14 cellular contexts compared by ENCODE assay signal in genomic region chr16:3793161-3793576, GRCh38.
A peak's percentile ranks its signal among the peaks of the same experiment; 100 is the strongest.
DNase-seq lines count a peak whose midpoint lies in the region; ATAC-seq, FAIRE-seq and TF ChIP-seq lines count a peak whose summit lies in the region.
"Had no signal": no experiment of that assay in that cellular context is flagged by ENCODE, and none has a peak within 500 bp of the region (broad histone marks: within the 10 kb centered on the region; RNA-seq: fewer than 3 reads in every experiment).

No MANE protein-coding gene starts in this region.

- H3K4ac ChIP-seq in neuronal stem cell (ENCODE audit: low read length), result no peak overlapping the region

- peak; percentile 7 for TF ChIP-seq POLR2A in prostate gland (IDR thresholded peaks at IDR 0.05)

- H3K27me3 Mint-ChIP-seq in CD4-positive, alpha-beta T cell, result no peaks in the 10 kb centered on the region

- no peak overlapping the region for H2BK15ac ChIP-seq in neuronal stem cell (ENCODE audit: low read length)

- peaks cover 83% of the 10 kb centered on the region for H3K4me1 Mint-ChIP-seq in CD4-positive, alpha-beta T cell (ENCODE audit: low read depth)

- peaks cover 12% of the 10 kb centered on the region for H3K36me3 ChIP-seq in bronchial epithelial cell (ENCODE audit: control insufficient read depth, insufficient read depth, low read length)
- H3K36me3 ChIP-seq in cardiac muscle cell, result peaks cover 20% of the 10 kb centered on the region
- peaks cover 0 to 6% of the 10 kb centered on the region in 2 donors for H3K36me3 ChIP-seq in prostate gland
- peaks cover 22 to 57% of the 10 kb centered on the region in 2 donors for H3K36me3 ChIP-seq in neuronal stem cell (replicated peaks in 1 of 2; ENCODE audit: control insufficient read depth in 2 of 2, insufficient read depth in 2 of 2, low read length in 2 of 2)

- intact Hi-C loops in CD4-positive, alpha-beta T cell (cut with DNase I, micrococcal nuclease), result no loop called here
- intact Hi-C loops in prostate gland (cut with DNase I), result no loop called here

- no peak overlapping the region for H3K18ac ChIP-seq in neuronal stem cell (ENCODE audit: low read length)

- H3K23ac ChIP-seq in neuronal stem cell (ENCODE audit: low read depth, low read length, poor library complexity), result no peak overlapping the region

- H3K27ac ChIP-seq in CD4-positive, alpha-beta T cell (ENCODE audit: low read depth, low read length), result no peak overlapping the region
- H3K27ac ChIP-seq in cardiac muscle cell (no peak overlapping the region), prostate gland (peak overlapping the region; percentile 2 to 10), neuronal stem cell (replicated peaks; ENCODE audit: low read length) (no peak overlapping the region)

- H2BK120ac ChIP-seq in neuronal stem cell (ENCODE audit: low read depth, low read length), result no peak overlapping the region

- H3K4me1 ChIP-seq in cardiac muscle cell (ENCODE audit: low read depth), result no peaks in the 10 kb centered on the region
- peaks cover 11% of the 10 kb centered on the region for H3K4me1 ChIP-seq in prostate gland (replicated peaks)
- peaks cover 0 to 3% of the 10 kb centered on the region in 2 donors for H3K4me1 ChIP-seq in neuronal stem cell (ENCODE audit: control insufficient read depth in 2 of 2, insufficient read depth in 1 of 2, low read depth in 1 of 2, low read length in 2 of 2)

- peaks cover 41% of the 10 kb centered on the region for H3K36me3 Mint-ChIP-seq in CD4-positive, alpha-beta T cell (ENCODE audit: low read depth)

- POLR2A ChIA-PET in CD4-positive, alpha-beta T cell (lab: Charles Lee), result interaction anchor here (1.1 kb wide), 1 partner anchor 14 kb away, joined by 3 read pairs; no protein-coding TSS in a partner anchor

- CTCF ChIA-PET in CD4-positive, alpha-beta T cell (lab: Charles Lee), result no interaction called here

- no peak overlapping the region for H3K9ac ChIP-seq in neuronal stem cell (ENCODE audit: low read depth, low read length, poor library complexity)

- no peak overlapping the region for H2AFZ ChIP-seq in neuronal stem cell (ENCODE audit: low read length)

- H3K27me3 ChIP-seq in CD4-positive, alpha-beta T cell (ENCODE audit: control insufficient read depth, insufficient read depth, low read length), result no peaks in the 10 kb centered on the region
- H3K27me3 ChIP-seq in bronchial epithelial cell (ENCODE audit: control insufficient read depth, insufficient read depth, low read length) (no peaks in the 10 kb centered on the region), cardiac muscle cell (no peaks in the 10 kb centered on the region), prostate gland (replicated peaks; ENCODE audit: insufficient read depth) (no peaks in the 10 kb centered on the region), neuronal stem cell (ENCODE audit: control insufficient read depth in 3 of 3, insufficient read depth in 3 of 3, low read depth in 1 of 3, low read length in 3 of 3) (no peaks in the 10 kb centered on the region)

- no peak for DNase-seq in CD4-positive, alpha-beta T cell
- peak; percentile 84 for DNase-seq in bronchial epithelial cell (ENCODE audit: low read depth)
- DNase-seq in cardiac muscle cell (ENCODE audit: low read depth in 1 of 2, low spot score in 1 of 2), result peak; percentile 6 to 24
- DNase-seq in prostate gland (ENCODE audit: low spot score), result peak; percentile 61
- no peak for DNase-seq in neuronal stem cell (ENCODE audit: low spot score)
- DNase-seq in stimulated activated naive CD4-positive, alpha-beta T cell treated with Interleukin-2 at 50 U/mL for 16 hours (lab: John Stamatoyannopoulos, UW), result no peak
- DNase-seq: activated CD4-positive, alpha-beta T cell treated with anti-CD3 and anti-CD28 coated beads for 48 hours; activated gamma-delta T cell; cortex of kidney; NCI-H1105 treated with DMSO at 0.1 percent for 48 hours; SW 1271 had no signal

- no peak overlapping the region for H2AK5ac ChIP-seq in neuronal stem cell (ENCODE audit: low read depth, low read length)

- no peak overlapping the region for H3K4me3 ChIP-seq in bronchial epithelial cell (ENCODE audit: low read depth, low read length)
- no peak overlapping the region for H3K4me3 ChIP-seq in cardiac muscle cell
- no peak overlapping the region for H3K4me3 ChIP-seq in prostate gland
- no peak overlapping the region for H3K4me3 ChIP-seq in neuronal stem cell (ENCODE audit: low read length in 2 of 2)

- H3K9me3 ChIP-seq in CD4-positive, alpha-beta T cell (ENCODE audit: control insufficient read depth, low read length), result no peaks in the 10 kb centered on the region
- H3K9me3 ChIP-seq in cardiac muscle cell (ENCODE audit: low read depth), result no peaks in the 10 kb centered on the region
- H3K9me3 ChIP-seq in prostate gland, result no peaks in the 10 kb centered on the region
- H3K9me3 ChIP-seq in neuronal stem cell (replicated peaks in 1 of 2; ENCODE audit: control insufficient read depth in 2 of 2, insufficient read depth in 1 of 2, low read depth in 1 of 2, low read length in 2 of 2), result no peaks in the 10 kb centered on the region

- no peak overlapping the region for H4K8ac ChIP-seq in neuronal stem cell (ENCODE audit: low read depth, low read length)

- H2BK12ac ChIP-seq in neuronal stem cell (ENCODE audit: low read length), result no peak overlapping the region

- H3K4me3 Mint-ChIP-seq in CD4-positive, alpha-beta T cell, result peak overlapping the region; percentile 20

- peak; percentile 18 for FAIRE-seq in bronchial epithelial cell (lab: Jason Lieb, UNC)

- no peaks in the 10 kb centered on the region for H3K9me3 Mint-ChIP-seq in CD4-positive, alpha-beta T cell
- H3K9me3 Mint-ChIP-seq: naive thymus-derived CD4-positive, alpha-beta T cell had no signal

- H3K79me1 ChIP-seq in neuronal stem cell (ENCODE audit: low read depth, low read length), result peaks cover 5% of the 10 kb centered on the region

- H2BK5ac ChIP-seq in neuronal stem cell (ENCODE audit: low read length), result no peak overlapping the region

- 19% methylated on average over 16 of the region's 16 CpGs for WGBS in prostate gland
- WGBS in neuronal stem cell (ENCODE audit: extremely low coverage in 2 of 2, insufficient read length in 2 of 2, insufficient replicate concordance in 1 of 2), 2 donors, result no CpG with 5 or more reads among the region's 16 CpGs

- no peak overlapping the region for H3K14ac ChIP-seq in neuronal stem cell (ENCODE audit: low read length)

- H3K27ac Mint-ChIP-seq in CD4-positive, alpha-beta T cell, result peak overlapping the region; percentile 55

- H3K4me2 ChIP-seq in neuronal stem cell (ENCODE audit: insufficient read depth, low read length, poor library complexity, severe bottlenecking), result no peak overlapping the region

- TF ChIP-seq CTCF in CD4-positive, alpha-beta T cell (IDR thresholded peaks at IDR 0.05), result no peak
- TF ChIP-seq CTCF in bronchial epithelial cell (IDR thresholded peaks at IDR 0.05; ENCODE audit: insufficient read depth, low read length, severe bottlenecking), result peak; percentile 51
- no peak for TF ChIP-seq CTCF in cardiac muscle cell (IDR thresholded peaks at IDR 0.05; ENCODE audit: low read depth, low read length)
- peak in 2 of 4 experiments; percentile 29 to 46 for TF ChIP-seq CTCF in prostate gland (IDR thresholded peaks at IDR 0.05)

- no peak overlapping the region for H4K91ac ChIP-seq in neuronal stem cell (ENCODE audit: low read depth, low read length, poor library complexity)

- ATAC-seq in CD4-positive, alpha-beta T cell (ENCODE audit: poor library complexity), result peak; percentile 40
- no peak for ATAC-seq in HG03108 (IDR thresholded peaks at IDR 0.05; ENCODE audit: unreplicated experiment)
- ATAC-seq in GM18868 (IDR thresholded peaks at IDR 0.05; ENCODE audit: unreplicated experiment), result no peak
- ATAC-seq: naive thymus-derived CD4-positive, alpha-beta T cell had no signal

Comparison
In these comparisons a context has a peak if more than half of its experiments do, and no peak if none do; other contexts are left out.
1. DNase-seq: peak in bronchial epithelial cell (single experiment), cardiac muscle cell (2 of 2) and prostate gland (single experiment); none in CD4-positive, alpha-beta T cell (0 of 10), neuronal stem cell (single experiment) and stimulated activated naive CD4-positive, alpha-beta T cell treated with Interleukin-2 at 50 U/mL for 16 hours (single experiment).
2. H3K27ac ChIP-seq: peak in prostate gland (2 of 2); none in CD4-positive, alpha-beta T cell (single experiment), cardiac muscle cell (single experiment) and neuronal stem cell (single experiment).